ENCODE assay signal across 1 cellular context in the genomic region with DNA sequence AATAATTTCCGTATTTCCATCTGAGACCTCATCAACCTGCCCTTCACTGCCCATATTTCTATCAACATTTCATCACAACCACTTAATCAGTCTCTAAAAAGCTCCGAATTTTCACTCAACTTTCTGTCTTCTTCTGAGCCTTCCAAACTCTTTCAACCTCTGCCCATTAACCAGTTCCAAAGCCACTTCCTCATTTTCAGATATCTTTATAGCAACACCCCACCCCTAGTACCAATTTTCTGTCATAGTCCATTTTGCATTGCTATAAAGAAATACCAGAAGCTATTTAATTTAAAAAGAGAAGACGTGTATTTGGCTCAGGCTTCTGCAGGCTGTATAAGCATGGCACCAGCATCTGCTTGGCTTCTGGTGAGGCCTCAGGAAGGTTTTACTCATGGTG.
TF ChIP-seq lines count a peak whose summit lies in the region.

No MANE protein-coding gene starts in this region.

TF ChIP-seq in K562, 482 proteins besides CTCF, POLR2A, EP300 and RAD21 (continued from another document):
- TF ChIP-seq, protein P1, sequence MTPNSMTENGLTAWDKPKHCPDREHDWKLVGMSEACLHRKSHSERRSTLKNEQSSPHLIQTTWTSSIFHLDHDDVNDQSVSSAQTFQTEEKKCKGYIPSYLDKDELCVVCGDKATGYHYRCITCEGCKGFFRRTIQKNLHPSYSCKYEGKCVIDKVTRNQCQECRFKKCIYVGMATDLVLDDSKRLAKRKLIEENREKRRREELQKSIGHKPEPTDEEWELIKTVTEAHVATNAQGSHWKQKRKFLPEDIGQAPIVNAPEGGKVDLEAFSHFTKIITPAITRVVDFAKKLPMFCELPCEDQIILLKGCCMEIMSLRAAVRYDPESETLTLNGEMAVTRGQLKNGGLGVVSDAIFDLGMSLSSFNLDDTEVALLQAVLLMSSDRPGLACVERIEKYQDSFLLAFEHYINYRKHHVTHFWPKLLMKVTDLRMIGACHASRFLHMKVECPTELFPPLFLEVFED (CRISPR knock-in tag; conservative IDR thresholded peaks at IDR 0.05): no peak
- TF ChIP-seq ZNF707 (CRISPR knock-in tag; conservative IDR thresholded peaks at IDR 0.05) (peak; percentile 69; the same call in 1 of the 2 replicates), ZNF695 (CRISPR knock-in tag; IDR thresholded peaks at IDR 0.05) (no peak), SLC30A9 (CRISPR knock-in tag; IDR thresholded peaks at IDR 0.05) (no peak), CC2D1A (IDR thresholded peaks at IDR 0.05) (no peak), ZBTB7A (IDR thresholded peaks at IDR 0.05; ENCODE audit: borderline replicate concordance, control insufficient read depth, low read depth, low read length) (no peak)
- TF ChIP-seq, protein P2, sequence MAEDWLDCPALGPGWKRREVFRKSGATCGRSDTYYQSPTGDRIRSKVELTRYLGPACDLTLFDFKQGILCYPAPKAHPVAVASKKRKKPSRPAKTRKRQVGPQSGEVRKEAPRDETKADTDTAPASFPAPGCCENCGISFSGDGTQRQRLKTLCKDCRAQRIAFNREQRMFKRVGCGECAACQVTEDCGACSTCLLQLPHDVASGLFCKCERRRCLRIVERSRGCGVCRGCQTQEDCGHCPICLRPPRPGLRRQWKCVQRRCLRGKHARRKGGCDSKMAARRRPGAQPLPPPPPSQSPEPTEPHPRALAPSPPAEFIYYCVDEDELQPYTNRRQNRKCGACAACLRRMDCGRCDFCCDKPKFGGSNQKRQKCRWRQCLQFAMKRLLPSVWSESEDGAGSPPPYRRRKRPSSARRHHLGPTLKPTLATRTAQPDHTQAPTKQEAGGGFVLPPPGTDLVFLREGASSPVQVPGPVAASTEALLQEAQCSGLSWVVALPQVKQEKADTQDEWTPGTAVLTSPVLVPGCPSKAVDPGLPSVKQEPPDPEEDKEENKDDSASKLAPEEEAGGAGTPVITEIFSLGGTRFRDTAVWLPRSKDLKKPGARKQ (CRISPR knock-in tag; IDR thresholded peaks at IDR 0.05): no peak
- TF ChIP-seq, protein P3, sequence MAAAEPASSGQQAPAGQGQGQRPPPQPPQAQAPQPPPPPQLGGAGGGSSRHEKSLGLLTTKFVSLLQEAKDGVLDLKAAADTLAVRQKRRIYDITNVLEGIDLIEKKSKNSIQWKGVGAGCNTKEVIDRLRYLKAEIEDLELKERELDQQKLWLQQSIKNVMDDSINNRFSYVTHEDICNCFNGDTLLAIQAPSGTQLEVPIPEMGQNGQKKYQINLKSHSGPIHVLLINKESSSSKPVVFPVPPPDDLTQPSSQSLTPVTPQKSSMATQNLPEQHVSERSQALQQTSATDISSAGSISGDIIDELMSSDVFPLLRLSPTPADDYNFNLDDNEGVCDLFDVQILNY (CRISPR knock-in tag; IDR thresholded peaks at IDR 0.05): no peak
- TF ChIP-seq, protein P4, sequence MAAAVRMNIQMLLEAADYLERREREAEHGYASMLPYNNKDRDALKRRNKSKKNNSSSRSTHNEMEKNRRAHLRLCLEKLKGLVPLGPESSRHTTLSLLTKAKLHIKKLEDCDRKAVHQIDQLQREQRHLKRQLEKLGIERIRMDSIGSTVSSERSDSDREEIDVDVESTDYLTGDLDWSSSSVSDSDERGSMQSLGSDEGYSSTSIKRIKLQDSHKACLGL (CRISPR knock-in tag; IDR thresholded peaks at IDR 0.05; ENCODE audit: borderline replicate concordance, poor library complexity, severe bottlenecking): no peak
- TF ChIP-seq, protein P5, sequence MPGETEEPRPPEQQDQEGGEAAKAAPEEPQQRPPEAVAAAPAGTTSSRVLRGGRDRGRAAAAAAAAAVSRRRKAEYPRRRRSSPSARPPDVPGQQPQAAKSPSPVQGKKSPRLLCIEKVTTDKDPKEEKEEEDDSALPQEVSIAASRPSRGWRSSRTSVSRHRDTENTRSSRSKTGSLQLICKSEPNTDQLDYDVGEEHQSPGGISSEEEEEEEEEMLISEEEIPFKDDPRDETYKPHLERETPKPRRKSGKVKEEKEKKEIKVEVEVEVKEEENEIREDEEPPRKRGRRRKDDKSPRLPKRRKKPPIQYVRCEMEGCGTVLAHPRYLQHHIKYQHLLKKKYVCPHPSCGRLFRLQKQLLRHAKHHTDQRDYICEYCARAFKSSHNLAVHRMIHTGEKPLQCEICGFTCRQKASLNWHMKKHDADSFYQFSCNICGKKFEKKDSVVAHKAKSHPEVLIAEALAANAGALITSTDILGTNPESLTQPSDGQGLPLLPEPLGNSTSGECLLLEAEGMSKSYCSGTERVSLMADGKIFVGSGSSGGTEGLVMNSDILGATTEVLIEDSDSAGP (CRISPR knock-in tag; IDR thresholded peaks at IDR 0.05): no peak
